In genomic region chr12:4526923-4527546, GRCh38 we compare ENCODE assay signal across 8 cellular contexts. TPM values are rescaled to one million over a fixed set of nuclear protein-coding genes. Genes with fewer than 3 reads are reported as not detected.
DNase-seq lines count a peak whose midpoint lies in the region; ATAC-seq and TF ChIP-seq lines count a peak whose summit lies in the region.

No MANE protein-coding gene starts in this region.

- WGBS in tibial nerve, 2 donors: 95 to 96% methylated on average over 2 of the region's 2 CpGs
- 98% methylated on average over 2 of the region's 2 CpGs for WGBS in upper lobe of left lung, 2 donors

- no peak overlapping the region for H3K9ac ChIP-seq in OCI-LY3 (ENCODE audit: low read length)

- no peak overlapping the region for H2AFZ ChIP-seq in OCI-LY3 (ENCODE audit: low read depth, low read length)

- H3K27ac ChIP-seq in OCI-LY3 (ENCODE audit: low read length) (no peak overlapping the region), tibial nerve (no peak overlapping the region), upper lobe of left lung (no peak overlapping the region)

- peak; percentile 46 for TF ChIP-seq CTCF in OCI-LY3 (IDR thresholded peaks at IDR 0.05; ENCODE audit: low read depth, low read length)
- TF ChIP-seq CTCF in tibial nerve (IDR thresholded peaks at IDR 0.05): peak; percentile 12 to 55 (median 38)
- peak in 3 of 6 experiments; percentile 24 to 57 (median 35) for TF ChIP-seq CTCF in upper lobe of left lung (IDR thresholded peaks at IDR 0.05)

- DNase-seq in SKM-1 treated with dmso at 0.1 percent for 144 hours (lab: John Stamatoyannopoulos, UW; ENCODE audit: unreplicated experiment) (peak; percentile 2), SKM-1 (lab: John Stamatoyannopoulos, UW; ENCODE audit: unreplicated experiment) (no peak), fibroblast of peridontal ligament (ENCODE audit: extremely low read depth) (peak; percentile 54), tibial nerve (ENCODE audit: low spot score in 2 of 2) (no peak), upper lobe of left lung (no peak), NCI-H2196 (lab: John Stamatoyannopoulos, UW; ENCODE audit: unreplicated experiment) (no peak)
- no peak for DNase-seq in stimulated activated CD4-positive, alpha-beta T cell treated with anti-CD3 and anti-CD28 coated beads, Interleukin-1b, Interleukin-23, amount 100 ng/mL, for 48 hours

- TF ChIP-seq POLR2A in tibial nerve (IDR thresholded peaks at IDR 0.05): no peak
- TF ChIP-seq POLR2A in upper lobe of left lung (IDR thresholded peaks at IDR 0.05): no peak

- no peak for TF ChIP-seq EP300 in tibial nerve (IDR thresholded peaks at IDR 0.05)
- TF ChIP-seq EP300 in upper lobe of left lung (IDR thresholded peaks at IDR 0.05): no peak

- no peaks in the 10 kb centered on the region for H3K9me3 ChIP-seq in OCI-LY3 (ENCODE audit: insufficient read depth, low read length)
- H3K9me3 ChIP-seq in tibial nerve: no peaks in the 10 kb centered on the region
- H3K9me3 ChIP-seq in upper lobe of left lung: no peaks in the 10 kb centered on the region

- no peaks in the 10 kb centered on the region for H4K20me1 ChIP-seq in OCI-LY3 (ENCODE audit: insufficient read depth, low read length)

- H3K4me3 ChIP-seq in OCI-LY3 (ENCODE audit: low read length) (no peak overlapping the region), tibial nerve (no peak overlapping the region), upper lobe of left lung (no peak overlapping the region)

- H3K4me1 ChIP-seq in OCI-LY3 (ENCODE audit: low read length) (no peaks in the 10 kb centered on the region), tibial nerve (no peaks in the 10 kb centered on the region), upper lobe of left lung (no peaks in the 10 kb centered on the region)

- no peaks in the 10 kb centered on the region for H3K27me3 ChIP-seq in OCI-LY3 (ENCODE audit: low read depth, low read length)
- no peaks in the 10 kb centered on the region for H3K27me3 ChIP-seq in tibial nerve
- H3K27me3 ChIP-seq in upper lobe of left lung: no peaks in the 10 kb centered on the region

- peaks cover 9% of the 10 kb centered on the region for H3K36me3 ChIP-seq in OCI-LY3 (replicated peaks; ENCODE audit: low read depth, low read length)
- peaks cover 0 to 49% (median 3%) of the 10 kb centered on the region in 3 donors for H3K36me3 ChIP-seq in tibial nerve
- H3K36me3 ChIP-seq in upper lobe of left lung: peaks cover 4 to 73% (median 14%) of the 10 kb centered on the region in 4 donors

- no peak overlapping the region for H3K4me2 ChIP-seq in OCI-LY3 (ENCODE audit: low read length)

- ATAC-seq in upper lobe of left lung (ENCODE audit: low FRiP score in 2 of 2): no peak

- no peaks in the 10 kb centered on the region for H3K79me2 ChIP-seq in OCI-LY3 (ENCODE audit: low read length)

RNA-seq across cellular contexts. Expression of gene RAD51AP1, which starts 11.7 kb away (rescaled TPM):
- 1 to 10 TPM in 2 of 4 donors, under 1 TPM in 2; 0.44 to 4.8 (median 1.6) TPM for total RNA-seq in tibial nerve
- 1 to 10 TPM; 1.0 to 5.0 (median 2.1) TPM for total RNA-seq in upper lobe of left lung

RNA-seq across cellular contexts. Expression of gene DYRK4, which starts 35.0 kb away (rescaled TPM):
- total RNA-seq in tibial nerve (10 to 100 TPM; 26.7 to 54.0 (median 40.9) TPM), upper lobe of left lung (10 to 100 TPM; 22.2 to 53.4 (median 36.6) TPM)

Comparison
In these comparisons a context has a peak if more than half of its experiments do, and no peak if none do; other contexts are left out.
1. DNase-seq: peak in SKM-1 treated with dmso at 0.1 percent for 144 hours (single experiment) and fibroblast of peridontal ligament (single experiment); none in SKM-1 (single experiment), tibial nerve (0 of 2), upper lobe of left lung (0 of 2), NCI-H2196 (single experiment) and stimulated activated CD4-positive, alpha-beta T cell treated with anti-CD3 and anti-CD28 coated beads, Interleukin-1b, Interleukin-23, amount 100 ng/mL, for 48 hours (single experiment).